ENCODE assay signal across 22 cellular contexts in the genomic region with DNA sequence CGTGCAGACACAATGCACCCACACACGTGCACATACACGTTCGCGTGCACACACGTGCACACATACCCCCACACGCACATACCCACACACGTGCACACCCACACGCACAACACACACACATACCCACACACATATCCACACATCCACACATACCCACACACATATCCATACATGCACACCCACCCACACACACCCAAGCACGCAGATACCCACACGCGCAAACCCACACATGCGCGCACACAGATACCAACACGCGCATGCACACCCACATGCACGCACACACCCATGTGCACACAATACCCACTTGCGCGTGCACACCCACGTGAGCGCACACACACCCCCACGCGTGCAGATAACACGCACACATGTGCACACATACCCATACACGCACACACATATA. TPM values are rescaled to one million over a fixed set of nuclear protein-coding genes. Genes with fewer than 3 reads are reported as not detected.
"Had no signal": no experiment of that assay in that cellular context is flagged by ENCODE, and none has a peak within 500 bp of the region (broad histone marks: within the 10 kb centered on the region; RNA-seq: fewer than 3 reads in every experiment).

No MANE protein-coding gene starts in this region.

- H3K36me3 ChIP-seq: ascending aorta, gastroesophageal sphincter, heart right ventricle, ovary had no signal

- H3K4me3 Mint-ChIP-seq: activated CD8-positive, alpha-beta T cell treated with anti-CD3 and anti-CD28 coated beads for 36 hours; activated naive CD4-positive, alpha-beta T cell treated with anti-CD3 and anti-CD28 coated beads, Interleukin-2, amount 10 ng/mL, durations not matched to agents 7 days and 5 days; T-helper 2 cell treated with Interferon-gamma antibody and Interleukin-4, amounts not matched to agents 5 μg/mL and 100 μg/mL, for 36 hours had no signal

- H3K9me3 ChIP-seq: ascending aorta, esophagus muscularis mucosa, gastroesophageal sphincter, heart right ventricle, ovary, psoas muscle had no signal

- H3K27me3 ChIP-seq: ascending aorta, esophagus muscularis mucosa, gastroesophageal sphincter, heart right ventricle, ovary had no signal

- H3K4me1 Mint-ChIP-seq: activated naive CD4-positive, alpha-beta T cell treated with anti-CD3 and anti-CD28 coated beads, Interleukin-2, amount 10 ng/mL, durations not matched to agents 7 days and 5 days had no signal

- ATAC-seq: activated CD8-positive, alpha-beta T cell treated with anti-CD3 and anti-CD28 coated beads for 36 hours; gastroesophageal sphincter; heart right ventricle; left ventricle myocardium superior; psoas muscle; right cardiac atrium had no signal

- H3K36me3 Mint-ChIP-seq: activated naive CD4-positive, alpha-beta T cell treated with anti-CD3 and anti-CD28 coated beads, Interleukin-2, amount 10 ng/mL, durations not matched to agents 7 days and 5 days had no signal

- H3K4me3 ChIP-seq: ascending aorta, esophagus muscularis mucosa, gastroesophageal sphincter, heart right ventricle, ovary, psoas muscle, skin epidermis had no signal

- H3K27ac Mint-ChIP-seq: activated CD8-positive, alpha-beta T cell treated with anti-CD3 and anti-CD28 coated beads for 36 hours; activated naive CD4-positive, alpha-beta T cell treated with anti-CD3 and anti-CD28 coated beads, Interleukin-2, amount 10 ng/mL, durations not matched to agents 7 days and 5 days; T-helper 2 cell treated with Interferon-gamma antibody and Interleukin-4, amounts not matched to agents 5 μg/mL and 100 μg/mL, for 36 hours had no signal

- DNase-seq: activated CD8-positive, alpha-beta T cell treated with anti-CD3 and anti-CD28 coated beads for 36 hours; activated naive CD4-positive, alpha-beta T cell treated with anti-CD3 and anti-CD28 coated beads, Interleukin-2, amount 10 ng/mL, durations not matched to agents 7 days and 5 days; activated T-cell treated with anti-CD3 and anti-CD28 coated beads, Interleukin-2, amount 50 U/mL, for 1 hour; effector CD8-positive, alpha-beta T cell; heart right ventricle; left ventricle myocardium superior; ovary; psoas muscle; right cardiac atrium; stimulated activated CD4-positive, alpha-beta T cell treated with anti-CD3 and anti-CD28 coated beads, Interleukin-15, amount 100 ng/mL, for 24 hours; stimulated activated CD4-positive, alpha-beta T cell treated with anti-CD3 and anti-CD28 coated beads, Interleukin-2, amount 100 ng/mL, for 48 hours had no signal

- H3K4me1 ChIP-seq: ascending aorta had no signal

- H3K27ac ChIP-seq: ascending aorta, esophagus muscularis mucosa, gastroesophageal sphincter, heart right ventricle, ovary, psoas muscle, skin epidermis had no signal

- FAIRE-seq: endothelial cell of umbilical vein, TTC549 had no signal

- H3K27me3 Mint-ChIP-seq: activated naive CD4-positive, alpha-beta T cell treated with anti-CD3 and anti-CD28 coated beads, Interleukin-2, amount 10 ng/mL, durations not matched to agents 7 days and 5 days had no signal

RNA-seq across cellular contexts. Expression of gene PVALEF, which starts 26.8 kb away (rescaled TPM):
- total RNA-seq: activated CD8-positive, alpha-beta T cell treated with anti-CD3 and anti-CD28 coated beads for 36 hours; ascending aorta; cerebellum; endothelial cell of umbilical vein; esophagus muscularis mucosa; gastroesophageal sphincter; heart right ventricle; kidney epithelial cell; mononuclear cell; ovary; psoas muscle; right cardiac atrium; urinary bladder had no signal
- polyA plus RNA-seq: endothelial cell of umbilical vein, heart right ventricle, ovary, psoas muscle, right cardiac atrium, urinary bladder had no signal
